Comparison of ENCODE assay signal across 1 cellular context in genomic region chr1:174990382-174990999, GRCh38.
TF ChIP-seq lines count a peak whose summit lies in the region.

No MANE protein-coding gene starts in this region.

TF ChIP-seq in GM23338, 12 proteins besides CTCF, POLR2A, EP300 and RAD21 (continued from another document):
- no peak for TF ChIP-seq ZNF462 (CRISPR knock-in tag; IDR thresholded peaks at IDR 0.05)
- no peak for TF ChIP-seq ETS1 (IDR thresholded peaks at IDR 0.05)
- no peak for TF ChIP-seq ZNF114 (CRISPR knock-in tag; IDR thresholded peaks at IDR 0.05)
- TF ChIP-seq STAT1 (IDR thresholded peaks at IDR 0.05; ENCODE audit: unreplicated experiment): no peak
